8 cellular contexts compared by ENCODE assay signal in genomic region chr1:44327679-44328491, GRCh38. TPM values are rescaled to one million over a fixed set of nuclear protein-coding genes. Genes with fewer than 3 reads are reported as not detected.
A peak's percentile ranks its signal among the peaks of the same experiment; 100 is the strongest.
DNase-seq lines count a peak whose midpoint lies in the region; ATAC-seq and TF ChIP-seq lines count a peak whose summit lies in the region.

No MANE protein-coding gene starts in this region.

- H3K4me3 ChIP-seq in H7 (ENCODE audit: insufficient read depth, low read depth, low read length): no peak overlapping the region
- H3K4me3 ChIP-seq in endodermal cell (ENCODE audit: low read length): no peak overlapping the region

- no peak for TF ChIP-seq CTCF in endodermal cell (conservative IDR thresholded peaks at IDR 0.05)

- peaks cover 31% of the 10 kb centered on the region for H3K4me1 Mint-ChIP-seq in endodermal cell

- no peaks in the 10 kb centered on the region for H3K27me3 Mint-ChIP-seq in endodermal cell (ENCODE audit: insufficient read depth)

- ATAC-seq in HG02870 (IDR thresholded peaks at IDR 0.05; ENCODE audit: unreplicated experiment) (no peak), HG02623 (IDR thresholded peaks at IDR 0.05; ENCODE audit: unreplicated experiment) (no peak)

- no peaks in the 10 kb centered on the region for H3K27me3 ChIP-seq in H7 (ENCODE audit: control insufficient read depth, insufficient read depth, low read length)
- no peaks in the 10 kb centered on the region for H3K27me3 ChIP-seq in endodermal cell (ENCODE audit: control insufficient read depth, insufficient read depth, low read length, poor library complexity, severe bottlenecking)

- H3K27ac ChIP-seq in endodermal cell (ENCODE audit: low read depth, low read length): no peak overlapping the region

- no peaks in the 10 kb centered on the region for H3K4me1 ChIP-seq in endodermal cell (ENCODE audit: control insufficient read depth, insufficient read depth, low read length)

- no peak overlapping the region for H3K27ac Mint-ChIP-seq in endodermal cell

- H3K9ac ChIP-seq in endodermal cell (ENCODE audit: extremely low read depth, low read length, poor library complexity, severe bottlenecking): no peak overlapping the region

- no peaks in the 10 kb centered on the region for H3K9me3 Mint-ChIP-seq in endodermal cell

- 71 to 84% methylated on average over 3 to 8 of the region's 8 CpGs for WGBS in endodermal cell (ENCODE audit: insufficient coverage in 1 of 2, insufficient read length in 1 of 2), 2 experiments

- DNase-seq in H7 (peak; percentile 42), NCI-H69 (lab: John Stamatoyannopoulos, UW) (peak; percentile 97), endodermal cell (peak; percentile 68), mesenteric fat pad (ENCODE audit: low spot score) (peak; percentile 92), NCI-H187 treated with DMSO at 0.1 percent for 48 hours (lab: John Stamatoyannopoulos, UW) (no peak), T-helper 9 cell (no peak)

- H3K36me3 ChIP-seq in H7 (replicated peaks; ENCODE audit: control insufficient read depth, insufficient read depth, low read length) (no peaks in the 10 kb centered on the region), endodermal cell (ENCODE audit: control insufficient read depth, insufficient read depth, low read length) (peaks cover 27% of the 10 kb centered on the region)

- peaks cover 26% of the 10 kb centered on the region for H3K36me3 Mint-ChIP-seq in endodermal cell (ENCODE audit: low read depth)

- no peaks in the 10 kb centered on the region for H3K9me3 ChIP-seq in endodermal cell (ENCODE audit: control insufficient read depth, low read length)

- no peak overlapping the region for H3K4me3 Mint-ChIP-seq in endodermal cell

RNA-seq across cellular contexts. Expression of gene ERI3, which starts 27.2 kb away (rescaled TPM):
- total RNA-seq in H7 (2014; rRNA removed; shearing (Covaris generic)): 115 and 141 TPM in 2 replicates
- total RNA-seq in endodermal cell (10 to 100 TPM; 71.9 to 92.1 TPM), mesenteric fat pad (43.6 TPM)
- polyA plus RNA-seq in endodermal cell (2013, experiment 1 of 2): 56.5 TPM
- 59.4 TPM for polyA plus RNA-seq in endodermal cell (2013, experiment 2 of 2)

Comparison
In these comparisons a context has a peak if more than half of its experiments do, and no peak if none do; other contexts are left out.
1. DNase-seq: peak in H7 (single experiment), NCI-H69 (single experiment), endodermal cell (single experiment) and mesenteric fat pad (single experiment); none in NCI-H187 treated with DMSO at 0.1 percent for 48 hours (single experiment) and T-helper 9 cell (single experiment).